Comparison of ENCODE assay signal across 11 cellular contexts in genomic region chr12:47783024-47783755, GRCh38. TPM values are rescaled to one million over a fixed set of nuclear protein-coding genes. Genes with fewer than 3 reads are reported as not detected.
A peak's percentile ranks its signal among the peaks of the same experiment; 100 is the strongest.
DNase-seq lines count a peak whose midpoint lies in the region; ATAC-seq, FAIRE-seq and TF ChIP-seq lines count a peak whose summit lies in the region.
"Had no signal": no experiment of that assay in that cellular context is flagged by ENCODE, and none has a peak within 500 bp of the region (broad histone marks: within the 10 kb centered on the region; RNA-seq: fewer than 3 reads in every experiment).

No MANE protein-coding gene starts in this region.

- H3K36me3 ChIP-seq in CD4-positive, CD25-positive, alpha-beta regulatory T cell (ENCODE audit: control insufficient read depth, insufficient read depth, low read length), result peaks cover 53% of the 10 kb centered on the region
- H3K36me3 ChIP-seq in RWPE2 (ENCODE audit: low read depth), result peaks cover 62% of the 10 kb centered on the region
- H3K36me3 ChIP-seq in keratinocyte (ENCODE audit: control insufficient read depth in 2 of 2, extremely low read depth in 1 of 2, insufficient read depth in 2 of 2, low read length in 2 of 2), result peaks cover 27 to 47% of the 10 kb centered on the region in 2 experiments
- H3K36me3 ChIP-seq in hepatocyte (replicated peaks; ENCODE audit: insufficient read depth, low read depth), result no peaks in the 10 kb centered on the region

- H3K27ac ChIP-seq in CD4-positive, CD25-positive, alpha-beta regulatory T cell (ENCODE audit: insufficient read depth, low read length, poor library complexity, severe bottlenecking), result no peak overlapping the region
- H3K27ac ChIP-seq in RWPE2 (ENCODE audit: poor library complexity, severe bottlenecking) (peak overlapping the region; percentile 53), keratinocyte (ENCODE audit: control insufficient read depth, insufficient read depth, low read length) (peak overlapping the region; percentile 50), hepatocyte (no peak overlapping the region)
- H3K27ac ChIP-seq: pancreas had no signal

- H3K9me2 ChIP-seq in hepatocyte (replicated peaks; ENCODE audit: insufficient read depth), result no peaks in the 10 kb centered on the region
- H3K9me2 ChIP-seq: SK-N-SH had no signal

- no peaks in the 10 kb centered on the region for H3K27me3 Mint-ChIP-seq in CD4-positive, CD25-positive, alpha-beta regulatory T cell

- dilution Hi-C loops in keratinocyte (cut with MboI; ENCODE audit: extremely low pct_ligation_motif_present, low sequenced_read_pairs), result no loop called here

- DNase-seq in CD4-positive, CD25-positive, alpha-beta regulatory T cell, result no peak
- no peak for DNase-seq in RWPE2 (ENCODE audit: low spot score)
- DNase-seq in keratinocyte (ENCODE audit: low read depth, low spot score), result no peak
- DNase-seq in hepatocyte (ENCODE audit: low spot score), result no peak
- DNase-seq in central memory CD4-positive, alpha-beta T cell, result no peak
- DNase-seq in activated T-cell treated with anti-CD3 and anti-CD28 coated beads for 4 hours, result no peak
- DNase-seq: activated CD8-positive, alpha-beta memory T cell treated with anti-CD3 and anti-CD28 coated beads for 24 hours; SK-N-SH; stimulated activated CD4-positive, alpha-beta T cell treated with anti-CD3 and anti-CD28 coated beads, Interleukin-4, amount 100 ng/mL, for 4 hours; trophoblast cell had no signal

- H3K79me2 ChIP-seq in keratinocyte (ENCODE audit: control insufficient read depth, insufficient read depth, low read length) (no peaks in the 10 kb centered on the region), hepatocyte (no peaks in the 10 kb centered on the region)

- H3K27me3 ChIP-seq in CD4-positive, CD25-positive, alpha-beta regulatory T cell (ENCODE audit: control insufficient read depth, insufficient read depth, low read length), result no peaks in the 10 kb centered on the region
- H3K27me3 ChIP-seq in RWPE2 (ENCODE audit: insufficient read depth, poor library complexity, severe bottlenecking), result no peaks in the 10 kb centered on the region
- no peaks in the 10 kb centered on the region for H3K27me3 ChIP-seq in keratinocyte (ENCODE audit: control insufficient read depth, extremely low read depth, insufficient read depth, low read length)
- no peaks in the 10 kb centered on the region for H3K27me3 ChIP-seq in hepatocyte
- H3K27me3 ChIP-seq: pancreas had no signal

- ATAC-seq in CD4-positive, CD25-positive, alpha-beta regulatory T cell (ENCODE audit: low read depth in 2 of 2), result no peak
- ATAC-seq in RWPE2 (ENCODE audit: low read depth), result no peak
- ATAC-seq: pancreas had no signal

- H3K9ac ChIP-seq in keratinocyte (ENCODE audit: control insufficient read depth, extremely low read depth, insufficient read depth, low read length), result peak overlapping the region; percentile 40
- H3K9ac ChIP-seq: SK-N-SH had no signal

- H4K20me1 ChIP-seq in keratinocyte (ENCODE audit: control insufficient read depth, extremely low read depth, insufficient read depth, low read length) (no peaks in the 10 kb centered on the region), hepatocyte (ENCODE audit: insufficient read depth, poor library complexity, severe bottlenecking) (no peaks in the 10 kb centered on the region)

- H3K9me1 ChIP-seq in keratinocyte (ENCODE audit: control insufficient read depth, extremely low read depth, insufficient read depth, low read length), result no peaks in the 10 kb centered on the region

- H3K36me3 Mint-ChIP-seq in CD4-positive, CD25-positive, alpha-beta regulatory T cell, result peaks cover 21% of the 10 kb centered on the region

- H3K4me1 Mint-ChIP-seq in CD4-positive, CD25-positive, alpha-beta regulatory T cell, result peaks cover 5 to 11% (median 10%) of the 10 kb centered on the region in 4 donors

- peak overlapping the region; percentile 44 for H3K4me2 ChIP-seq in keratinocyte (ENCODE audit: control insufficient read depth, extremely low read depth, insufficient read depth, low read depth, low read length)
- no peak overlapping the region for H3K4me2 ChIP-seq in hepatocyte
- H3K4me2 ChIP-seq: SK-N-SH had no signal

- H3K9me3 Mint-ChIP-seq in CD4-positive, CD25-positive, alpha-beta regulatory T cell, result peaks cover 0 to 2% (median 0%) of the 10 kb centered on the region in 7 donors

- H3K4me3 ChIP-seq in CD4-positive, CD25-positive, alpha-beta regulatory T cell (ENCODE audit: low read depth, low read length), result no peak overlapping the region
- H3K4me3 ChIP-seq in RWPE2 (ENCODE audit: severe bottlenecking) (no peak overlapping the region), keratinocyte (ENCODE audit: control insufficient read depth in 2 of 3, extremely low read depth in 1 of 3, insufficient read depth in 2 of 3, low read depth in 1 of 3, low read length in 3 of 3) (no peak overlapping the region), hepatocyte (no peak overlapping the region)
- H3K4me3 ChIP-seq: pancreas had no signal

- TF ChIP-seq CTCF in RWPE2 (IDR thresholded peaks at IDR 0.05; ENCODE audit: poor library complexity, severe bottlenecking) (no peak), keratinocyte (optimal IDR thresholded peaks at IDR 0.05 in 1 of 3, IDR thresholded peaks at IDR 0.05 in 1 of 3, conservative IDR thresholded peaks at IDR 0.05 in 1 of 3; ENCODE audit: extremely low read depth in 1 of 3, insufficient read depth in 2 of 3, low read length in 3 of 3) (no peak), hepatocyte (IDR thresholded peaks at IDR 0.05; ENCODE audit: poor library complexity) (no peak)

- no peak overlapping the region for H3K4me3 Mint-ChIP-seq in CD4-positive, CD25-positive, alpha-beta regulatory T cell

- no peaks in the 10 kb centered on the region for H3K4me1 ChIP-seq in CD4-positive, CD25-positive, alpha-beta regulatory T cell (ENCODE audit: control insufficient read depth, insufficient read depth, low read length, poor library complexity, severe bottlenecking)
- H3K4me1 ChIP-seq in RWPE2 (ENCODE audit: insufficient read depth, poor library complexity, severe bottlenecking), result peaks cover 20% of the 10 kb centered on the region
- H3K4me1 ChIP-seq in keratinocyte (ENCODE audit: control insufficient read depth, extremely low read depth, insufficient read depth, low read length), result peaks cover 23% of the 10 kb centered on the region
- no peaks in the 10 kb centered on the region for H3K4me1 ChIP-seq in hepatocyte (ENCODE audit: insufficient read depth)
- H3K4me1 ChIP-seq: pancreas had no signal

- no peaks in the 10 kb centered on the region for H3K9me3 ChIP-seq in CD4-positive, CD25-positive, alpha-beta regulatory T cell (ENCODE audit: control insufficient read depth in 2 of 2, low read length in 2 of 2)
- H3K9me3 ChIP-seq in RWPE2 (ENCODE audit: severe bottlenecking), result no peaks in the 10 kb centered on the region
- H3K9me3 ChIP-seq in keratinocyte (ENCODE audit: control insufficient read depth, low read depth, low read length), result no peaks in the 10 kb centered on the region
- no peaks in the 10 kb centered on the region for H3K9me3 ChIP-seq in hepatocyte (ENCODE audit: low read depth)
- H3K9me3 ChIP-seq: pancreas, SK-N-SH had no signal

- 96% methylated on average over 17 of the region's 17 CpGs for WGBS in hepatocyte (ENCODE audit: low lambda C conversion rate, missing lambda C conversion rate)

- FAIRE-seq in keratinocyte (lab: Jason Lieb, UNC), result no peak
- FAIRE-seq: pancreas had no signal

- H2AFZ ChIP-seq in keratinocyte (ENCODE audit: control insufficient read depth, low read length), result no peak overlapping the region
- no peak overlapping the region for H2AFZ ChIP-seq in hepatocyte

- H3K27ac Mint-ChIP-seq in CD4-positive, CD25-positive, alpha-beta regulatory T cell, result peak overlapping the region in 2 of 3 donors; percentile 58 to 71

RNA-seq across cellular contexts. Expression of gene SLC48A1, which starts 10.2 kb away (rescaled TPM):
- 4.9 TPM for total RNA-seq in CD4-positive, CD25-positive, alpha-beta regulatory T cell
- polyA plus RNA-seq in CD4-positive, CD25-positive, alpha-beta regulatory T cell, result 10 to 100 TPM in 1 of 4 donors, 1 to 10 TPM in 3; 7.3 to 12.7 (median 8.7) TPM
- 7.8 to 15.3 TPM (median 8.1 TPM) in 3 replicates for polyA plus RNA-seq in keratinocyte
- polyA plus RNA-seq in keratinocyte (2011; ENCODE audit: low read depth), result 1.5 TPM
- polyA plus RNA-seq in keratinocyte (2011; cell fraction: cytosol; rRNA removed), result 10.8 and 12.2 TPM in 2 replicates
- polyA plus RNA-seq in keratinocyte (2011; cell fraction: nucleus; rRNA removed), result 14.4 and 18.3 TPM in 2 replicates
- 11.7 and 13.6 TPM in 2 replicates for polyA plus RNA-seq in keratinocyte (2012; ENCODE audit: low replicate concordance)
- 12.8 to 29.3 TPM (median 16.5 TPM) in 3 replicates for polyA minus RNA-seq in keratinocyte
- 16.5 TPM for polyA minus RNA-seq in keratinocyte (2011; cell fraction: cytosol; rRNA and poly(A)+ RNA removed)
- polyA minus RNA-seq in keratinocyte (2011; cell fraction: nucleus; rRNA and poly(A)+ RNA removed), result 5.4 and 5.8 TPM in 2 replicates
- total RNA-seq in hepatocyte, result 11.2 and 13.0 TPM in 2 replicates
- polyA plus RNA-seq in hepatocyte, result 20.2 and 22.6 TPM in 2 replicates

RNA-seq across cellular contexts. Expression of gene RAPGEF3, which starts 24.5 kb away (rescaled TPM):
- 0.79 TPM for total RNA-seq in CD4-positive, CD25-positive, alpha-beta regulatory T cell
- under 1 TPM in 2 of 4 donors, not detected in 2; 0.10 to 0.14 TPM for polyA plus RNA-seq in CD4-positive, CD25-positive, alpha-beta regulatory T cell
- polyA plus RNA-seq in keratinocyte (4.1 to 5.7 TPM (median 5.1 TPM) in 3 replicates), hepatocyte (1.6 and 2.1 TPM in 2 replicates)
- 2.2 TPM for polyA plus RNA-seq in keratinocyte (2011; ENCODE audit: low read depth)
- 1.8 and 2.7 TPM in 2 replicates for polyA plus RNA-seq in keratinocyte (2011; cell fraction: cytosol; rRNA removed)
- 13.1 and 17.2 TPM in 2 replicates for polyA plus RNA-seq in keratinocyte (2011; cell fraction: nucleus; rRNA removed)
- polyA plus RNA-seq in keratinocyte (2012; ENCODE audit: low replicate concordance), result 1.9 and 6.5 TPM in 2 replicates
- 5.5 to 25.3 TPM (median 5.9 TPM) in 3 replicates for polyA minus RNA-seq in keratinocyte
- 8.1 TPM for polyA minus RNA-seq in keratinocyte (2011; cell fraction: cytosol; rRNA and poly(A)+ RNA removed)
- polyA minus RNA-seq in keratinocyte (2011; cell fraction: nucleus; rRNA and poly(A)+ RNA removed), result 5.7 and 7.1 TPM in 2 replicates
- total RNA-seq in hepatocyte, result 1.0 and 2.6 TPM in 2 replicates

RNA-seq across cellular contexts. Expression of gene HDAC7, which starts 36.5 kb away (rescaled TPM):
- total RNA-seq in CD4-positive, CD25-positive, alpha-beta regulatory T cell, result 163 TPM
- polyA plus RNA-seq in CD4-positive, CD25-positive, alpha-beta regulatory T cell, result 10 to 100 TPM; 14.0 to 15.4 (median 15.3) TPM
- polyA plus RNA-seq in keratinocyte, result 15.8 to 32.4 TPM (median 17.0 TPM) in 3 replicates
- 27.9 TPM for polyA plus RNA-seq in keratinocyte (2011; ENCODE audit: low read depth)
- polyA plus RNA-seq in keratinocyte (2011; cell fraction: cytosol; rRNA removed), result 13.0 and 21.8 TPM in 2 replicates
- 67.6 and 79.0 TPM in 2 replicates for polyA plus RNA-seq in keratinocyte (2011; cell fraction: nucleus; rRNA removed)
- 24.3 and 37.1 TPM in 2 replicates for polyA plus RNA-seq in keratinocyte (2012; ENCODE audit: low replicate concordance)
- polyA minus RNA-seq in keratinocyte, result 13.7 to 55.7 TPM (median 18.8 TPM) in 3 replicates
- polyA minus RNA-seq in keratinocyte (2011; cell fraction: cytosol; rRNA and poly(A)+ RNA removed), result 32.6 TPM
- polyA minus RNA-seq in keratinocyte (2011; cell fraction: nucleus; rRNA and poly(A)+ RNA removed), result 23.3 and 24.6 TPM in 2 replicates
- 17.9 and 19.0 TPM in 2 replicates for total RNA-seq in hepatocyte
- polyA plus RNA-seq in hepatocyte, result 41.2 and 45.5 TPM in 2 replicates

RNA-seq across cellular contexts. Expression of gene ENDOU, which starts 57.9 kb away (rescaled TPM):
- total RNA-seq in CD4-positive, CD25-positive, alpha-beta regulatory T cell, result not detected
- polyA plus RNA-seq in CD4-positive, CD25-positive, alpha-beta regulatory T cell, result under 1 TPM in 1 of 4 donors, not detected in 3; 0.45 TPM
- polyA plus RNA-seq in keratinocyte, result 0.28 to 0.35 TPM (median 0.33 TPM) in 3 replicates
- not detected for polyA plus RNA-seq in keratinocyte (2011; ENCODE audit: low read depth)
- 0.04 TPM in 2 replicates for polyA plus RNA-seq in keratinocyte (2011; cell fraction: cytosol; rRNA removed)
- polyA plus RNA-seq in keratinocyte (2011; cell fraction: nucleus; rRNA removed), result 0.83 and 0.99 TPM in 2 replicates
- polyA plus RNA-seq in keratinocyte (2012; ENCODE audit: low replicate concordance), result 0.13 and 0.24 TPM in 2 replicates
- 0.23 to 0.61 TPM in 2 of 3 replicates, not detected in the other for polyA minus RNA-seq in keratinocyte
- polyA minus RNA-seq in keratinocyte (2011; cell fraction: cytosol; rRNA and poly(A)+ RNA removed), result not detected
- 0.47 and 1.1 TPM in 2 replicates for polyA minus RNA-seq in keratinocyte (2011; cell fraction: nucleus; rRNA and poly(A)+ RNA removed)
- 0.30 and 1.8 TPM in 2 replicates for total RNA-seq in hepatocyte
- polyA plus RNA-seq in hepatocyte, result 1.0 TPM in 1 of 2 replicates, not detected in the other
- polyA plus RNA-seq: SK-N-SH had no signal

Comparison
In these comparisons a context has a peak if more than half of its experiments do, and no peak if none do; other contexts are left out.
1. H3K27ac ChIP-seq: peak in RWPE2 (single experiment) and keratinocyte (single experiment); none in CD4-positive, CD25-positive, alpha-beta regulatory T cell (single experiment) and hepatocyte (single experiment).